ENCODE assay signal across 8 cellular contexts in genomic region chr13:27374650-27375049, GRCh38. TPM values are rescaled to one million over a fixed set of nuclear protein-coding genes. Genes with fewer than 3 reads are reported as not detected.
DNase-seq lines count a peak whose midpoint lies in the region; ATAC-seq, FAIRE-seq and TF ChIP-seq lines count a peak whose summit lies in the region.

No MANE protein-coding gene starts in this region.

- no peak overlapping the region for H3K27ac ChIP-seq in neutrophil
- H3K27ac ChIP-seq in vagina, result no peak overlapping the region

- H3K4me1 Mint-ChIP-seq in activated T-helper 2 cell treated with anti-CD3 and anti-CD28 coated beads, Interferon-gamma antibody, Interleukin-2, Interleukin-4, amounts not matched to agents 10 μg/mL and 5 μg/mL and 100 μg/mL, durations not matched to agents 14 hours and 24 hours and 36 hours (ENCODE audit: low read depth), result peaks cover 17% of the 10 kb centered on the region

- H3K27ac Mint-ChIP-seq in activated T-helper 2 cell treated with anti-CD3 and anti-CD28 coated beads, Interferon-gamma antibody, Interleukin-2, Interleukin-4, amounts not matched to agents 10 μg/mL and 5 μg/mL and 100 μg/mL, durations not matched to agents 14 hours and 24 hours and 36 hours, result no peak overlapping the region

- peaks cover 17% of the 10 kb centered on the region for H3K27me3 Mint-ChIP-seq in activated T-helper 2 cell treated with anti-CD3 and anti-CD28 coated beads, Interferon-gamma antibody, Interleukin-2, Interleukin-4, amounts not matched to agents 10 μg/mL and 5 μg/mL and 100 μg/mL, durations not matched to agents 14 hours and 24 hours and 36 hours (ENCODE audit: low read depth)

- peak; percentile 86 for TF ChIP-seq CTCF in fibroblast of the aortic adventitia (IDR thresholded peaks at IDR 0.05; ENCODE audit: insufficient read depth, low read length)
- TF ChIP-seq CTCF in neutrophil (IDR thresholded peaks at IDR 0.05), result peak; percentile 46
- peak; percentile 49 to 55 (median 55) for TF ChIP-seq CTCF in vagina (IDR thresholded peaks at IDR 0.05)

- TF ChIP-seq POLR2A in vagina (IDR thresholded peaks at IDR 0.05), result no peak

- intact Hi-C loops in activated T-helper 2 cell treated with anti-CD3 and anti-CD28 coated beads, Interferon-gamma antibody, Interleukin-2, Interleukin-4, amounts not matched to agents 10 μg/mL and 5 μg/mL and 100 μg/mL, durations not matched to agents 14 hours and 24 hours and 36 hours (cut with micrococcal nuclease), result loop anchor here (2.0 to 10.0 kb wide), 3 partner anchors 76 to 608 kb away; partner anchors contain the start of gene MTIF3
- intact Hi-C loops in vagina (cut with DNase I), result no loop called here

- H3K4me3 Mint-ChIP-seq in activated T-helper 2 cell treated with anti-CD3 and anti-CD28 coated beads, Interferon-gamma antibody, Interleukin-2, Interleukin-4, amounts not matched to agents 10 μg/mL and 5 μg/mL and 100 μg/mL, durations not matched to agents 14 hours and 24 hours and 36 hours (ENCODE audit: low read depth), result no peak overlapping the region

- H3K4me1 ChIP-seq in neutrophil (ENCODE audit: control insufficient read depth in 1 of 2, insufficient read depth in 1 of 2, low read depth in 1 of 2, low read length in 1 of 2), result peaks cover 0 to 6% of the 10 kb centered on the region in 2 experiments
- no peaks in the 10 kb centered on the region for H3K4me1 ChIP-seq in vagina

- H3K9me3 Mint-ChIP-seq in activated T-helper 2 cell treated with anti-CD3 and anti-CD28 coated beads, Interferon-gamma antibody, Interleukin-2, Interleukin-4, amounts not matched to agents 10 μg/mL and 5 μg/mL and 100 μg/mL, durations not matched to agents 14 hours and 24 hours and 36 hours, result no peaks in the 10 kb centered on the region

- H3K36me3 Mint-ChIP-seq in activated T-helper 2 cell treated with anti-CD3 and anti-CD28 coated beads, Interferon-gamma antibody, Interleukin-2, Interleukin-4, amounts not matched to agents 10 μg/mL and 5 μg/mL and 100 μg/mL, durations not matched to agents 14 hours and 24 hours and 36 hours (ENCODE audit: low read depth), result no peaks in the 10 kb centered on the region

- FAIRE-seq in RCC 7860 (lab: Jason Lieb, UNC), result peak; percentile 33

- H3K9me3 ChIP-seq in neutrophil (no peaks in the 10 kb centered on the region), vagina (no peaks in the 10 kb centered on the region)

- peak; percentile 90 for DNase-seq in AG08395 (ENCODE audit: low spot score)
- DNase-seq in LHCN-M2 (ENCODE audit: low read depth), result peak; percentile 82
- peak; percentile 59 for DNase-seq in RCC 7860 (ENCODE audit: low spot score)
- DNase-seq in activated T-helper 2 cell treated with anti-CD3 and anti-CD28 coated beads, Interferon-gamma antibody, Interleukin-2, Interleukin-4, amounts not matched to agents 10 μg/mL and 5 μg/mL and 100 μg/mL, durations not matched to agents 14 hours and 24 hours and 36 hours (ENCODE audit: low spot score), result peak; percentile 39
- peak; percentile 87 for DNase-seq in fibroblast of the aortic adventitia (ENCODE audit: low read depth)
- no peak for DNase-seq in vagina (ENCODE audit: extremely low spot score in 2 of 2)

- ATAC-seq in GM18511 (IDR thresholded peaks at IDR 0.05; ENCODE audit: unreplicated experiment), result peak; percentile 55

- H3K36me3 ChIP-seq in neutrophil (no peaks in the 10 kb centered on the region), vagina (no peaks in the 10 kb centered on the region)

- peaks cover 38% of the 10 kb centered on the region for H3K27me3 ChIP-seq in neutrophil
- no peaks in the 10 kb centered on the region for H3K27me3 ChIP-seq in vagina

- no peak overlapping the region for H3K4me3 ChIP-seq in fibroblast of the aortic adventitia (ENCODE audit: low read depth, low read length)
- no peak overlapping the region for H3K4me3 ChIP-seq in neutrophil (ENCODE audit: low read depth in 1 of 2, low read length in 1 of 2)
- no peak overlapping the region for H3K4me3 ChIP-seq in vagina

RNA-seq across cellular contexts. Expression of gene GTF3A, which starts 49.8 kb away (rescaled TPM):
- total RNA-seq in LHCN-M2 (2014; rRNA removed), result 188 and 197 TPM in 2 replicates
- 112 TPM for polyA plus RNA-seq in LHCN-M2 (2012)
- 251 and 253 TPM in 2 replicates for total RNA-seq in activated T-helper 2 cell treated with anti-CD3 and anti-CD28 coated beads, Interferon-gamma antibody, Interleukin-2, Interleukin-4, amounts not matched to agents 10 μg/mL and 5 μg/mL and 100 μg/mL, durations not matched to agents 14 hours and 24 hours and 36 hours
- 46.6 and 190 TPM in 2 replicates for total RNA-seq in fibroblast of the aortic adventitia (ENCODE audit: low replicate concordance)
- total RNA-seq in vagina, result 142 TPM

Comparison
In these comparisons a context has a peak if more than half of its experiments do, and no peak if none do; other contexts are left out.
1. DNase-seq: peak in AG08395 (single experiment), LHCN-M2 (single experiment), RCC 7860 (single experiment), activated T-helper 2 cell treated with anti-CD3 and anti-CD28 coated beads, Interferon-gamma antibody, Interleukin-2, Interleukin-4, amounts not matched to agents 10 μg/mL and 5 μg/mL and 100 μg/mL, durations not matched to agents 14 hours and 24 hours and 36 hours (single experiment) and fibroblast of the aortic adventitia (single experiment); none in vagina (0 of 2).
2. Peak in every context shown above with its lines, with median percentiles within 50 percentile points of each other: CTCF ChIP-seq.